In the genomic region with DNA sequence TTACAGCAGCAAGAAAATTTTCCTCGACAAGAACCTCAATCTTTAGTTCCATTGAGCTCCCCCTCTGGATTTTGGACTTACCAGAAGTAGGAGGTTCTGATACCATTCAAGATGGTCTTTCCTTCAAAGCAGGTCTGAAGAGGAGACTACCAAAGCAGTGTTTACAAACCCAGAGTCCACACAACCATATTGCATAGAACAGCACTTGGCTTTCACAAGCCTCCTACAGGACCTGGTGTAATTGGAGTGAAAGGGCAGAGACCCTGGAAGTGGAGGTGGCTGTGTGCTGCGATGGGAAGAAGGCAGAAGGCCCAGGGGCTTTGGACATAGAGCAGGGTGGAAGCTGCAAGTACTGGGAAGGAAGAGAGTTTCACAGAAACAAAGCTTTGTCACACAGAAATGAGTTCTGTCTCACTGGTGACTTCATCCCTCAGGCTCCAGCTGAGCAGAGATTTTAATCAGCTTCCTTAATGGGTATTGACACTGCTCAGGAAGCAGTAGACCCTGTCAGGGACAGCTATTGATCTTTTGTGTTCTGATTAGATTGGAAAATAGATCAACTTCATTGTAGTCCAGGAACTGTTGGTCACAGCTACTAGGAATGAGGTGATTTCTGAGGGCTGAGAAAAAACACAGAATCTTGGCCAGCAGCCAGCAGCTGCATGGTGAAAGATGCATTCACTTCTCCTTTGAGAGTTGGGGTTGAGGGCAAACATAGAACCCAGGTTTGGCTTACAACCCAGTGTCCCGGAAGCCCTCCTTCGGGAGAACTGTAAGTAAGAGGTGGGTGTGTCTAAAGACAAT, we compare ENCODE assay signal across 9 cellular contexts.
DNase-seq lines count a peak whose midpoint lies in the region; ATAC-seq and TF ChIP-seq lines count a peak whose summit lies in the region.
"Had no signal": no experiment of that assay in that cellular context is flagged by ENCODE, and none has a peak within 500 bp of the region (broad histone marks: within the 10 kb centered on the region; RNA-seq: fewer than 3 reads in every experiment).

No MANE protein-coding gene starts in this region.

- H3K27me3 ChIP-seq in Peyer's patch (no peaks in the 10 kb centered on the region), stomach (no peaks in the 10 kb centered on the region)

- H3K27me3 Mint-ChIP-seq in HFFc6 (ENCODE audit: insufficient read depth) = peaks cover 3% of the 10 kb centered on the region

- H3K36me3 ChIP-seq in Peyer's patch = peaks cover 0 to 8% (median 0%) of the 10 kb centered on the region in 3 donors
- peaks cover 1 to 40% (median 30%) of the 10 kb centered on the region in 4 donors for H3K36me3 ChIP-seq in stomach

- H3K4me3 Mint-ChIP-seq in HFFc6 = peak overlapping the region; percentile 13; the same call in 1 of the 2 replicates

- H3K4me1 Mint-ChIP-seq in HFFc6 (ENCODE audit: low read depth) = peaks cover 77% of the 10 kb centered on the region

- intact Hi-C loops in head of caudate nucleus (cut with DNase I) = no loop called here
- intact Hi-C loops in stomach (cut with DNase I; ENCODE audit: low total_unique reads) = no loop called here

- H3K9me3 Mint-ChIP-seq in HFFc6 = no peaks in the 10 kb centered on the region

- TF ChIP-seq CTCF in HFFc6 (IDR thresholded peaks at IDR 0.05) = no peak
- no peak for TF ChIP-seq CTCF in Peyer's patch (IDR thresholded peaks at IDR 0.05)
- no peak for TF ChIP-seq CTCF in stomach (IDR thresholded peaks at IDR 0.05)

- H3K36me3 Mint-ChIP-seq in HFFc6 (ENCODE audit: low read depth) = peaks cover 23% of the 10 kb centered on the region; the same call in 1 of the 2 replicates

- H3K4me3 ChIP-seq in Peyer's patch (no peak overlapping the region), stomach (no peak overlapping the region)

- H3K27ac ChIP-seq in Peyer's patch (peak overlapping the region in 2 of 4 donors; percentile 8 to 78), stomach (peak overlapping the region; percentile 42 to 88 (median 83))

- no peak for TF ChIP-seq EP300 in stomach (IDR thresholded peaks at IDR 0.05)

- ATAC-seq in GM18907 (IDR thresholded peaks at IDR 0.05; ENCODE audit: unreplicated experiment) (no peak), GM21447 (IDR thresholded peaks at IDR 0.05; ENCODE audit: unreplicated experiment) (no peak)

- TF ChIP-seq POLR2A in Peyer's patch (IDR thresholded peaks at IDR 0.05) (no peak), stomach (IDR thresholded peaks at IDR 0.05) (no peak)

- H3K9me3 ChIP-seq in Peyer's patch (no peaks in the 10 kb centered on the region), stomach (no peaks in the 10 kb centered on the region)

- H3K4me1 ChIP-seq in Peyer's patch (peaks cover 0 to 8% (median 0%) of the 10 kb centered on the region in 4 donors), stomach (peaks cover 0 to 52% (median 36%) of the 10 kb centered on the region in 4 donors)

- whole genome bisulfite sequencing in stomach, 5 donors = 40 to 52% (median 44%) methylated on average over 4 of the region's 4 CpGs

- DNase-seq in HFFc6 = peak; percentile 23
- peak in 2 of 3 donors; percentile 33 to 64 for DNase-seq in Peyer's patch
- DNase-seq in head of caudate nucleus = peak in 35 of 42 donors; percentile 22 to 83 (median 51)
- DNase-seq in stomach = peak; percentile 44
- DNase-seq in NCI-H2081 (lab: John Stamatoyannopoulos, UW) = no peak
- DNase-seq in SW480 (ENCODE audit: low spot score) = no peak
- DNase-seq: effector memory CD4-positive, alpha-beta T cell had no signal

- H3K27ac Mint-ChIP-seq in HFFc6 = peak overlapping the region; percentile 72

Comparison
In these comparisons a context has a peak if more than half of its experiments do, and no peak if none do; other contexts are left out.
1. DNase-seq: peak in HFFc6 (single experiment), Peyer's patch (2 of 3), head of caudate nucleus (35 of 42) and stomach (single experiment); none in NCI-H2081 (0 of 2) and SW480 (single experiment).